9 cellular contexts compared by ENCODE assay signal in genomic region chr20:44736170-44737021, GRCh38. TPM values are rescaled to one million over a fixed set of nuclear protein-coding genes. Genes with fewer than 3 reads are reported as not detected.
DNase-seq lines count a peak whose midpoint lies in the region; ATAC-seq and TF ChIP-seq lines count a peak whose summit lies in the region.
"Had no signal": no experiment of that assay in that cellular context is flagged by ENCODE, and none has a peak within 500 bp of the region (broad histone marks: within the 10 kb centered on the region; RNA-seq: fewer than 3 reads in every experiment).

No MANE protein-coding gene starts in this region.

- H3K27me3 Mint-ChIP-seq in activated naive CD8-positive, alpha-beta T cell treated with anti-CD3 and anti-CD28 coated beads, Interleukin-2, amount 10 ng/mL, durations not matched to agents 7 days and 5 days: peaks cover 2% of the 10 kb centered on the region

- TF ChIP-seq CTCF in AG10803 (conservative IDR thresholded peaks at IDR 0.05; ENCODE audit: low read length) (0 out of 2 replicates have a peak, but pooled peaks have one; percentile 13), GM12865 (IDR thresholded peaks at IDR 0.05; ENCODE audit: insufficient read depth, low read depth, low read length, missing control alignments) (no peak)

- peaks cover 24% of the 10 kb centered on the region for H3K4me1 Mint-ChIP-seq in activated naive CD8-positive, alpha-beta T cell treated with anti-CD3 and anti-CD28 coated beads, Interleukin-2, amount 10 ng/mL, durations not matched to agents 7 days and 5 days

- H3K36me3 Mint-ChIP-seq in activated naive CD8-positive, alpha-beta T cell treated with anti-CD3 and anti-CD28 coated beads, Interleukin-2, amount 10 ng/mL, durations not matched to agents 7 days and 5 days: peaks cover 14% of the 10 kb centered on the region

- intact Hi-C loops in left cardiac atrium (cut with DNase I): loop anchor here in 1 of 2 donors (10.0 kb wide), 1 partner anchor 522 kb away; the partner anchor contains the start of gene OSER1

- POLR2A ChIA-PET in activated naive CD8-positive, alpha-beta T cell treated with anti-CD3 and anti-CD28 coated beads, Interleukin-2, amount 10 ng/mL, durations not matched to agents 7 days and 5 days (lab: Charles Lee): interaction anchor here (1.1 kb wide), 1 partner anchor 149 kb away, joined by 4 read pairs; the partner anchor contains the start of gene YWHAB

- DNase-seq in AG10803 (ENCODE audit: low read depth) (peak; percentile 87), GM12865 (ENCODE audit: low read depth) (peak; percentile 65), NCI-H526 (lab: John Stamatoyannopoulos, UW) (peak; percentile 59), left cardiac atrium (peak; percentile 71)
- DNase-seq in activated naive CD8-positive, alpha-beta T cell treated with anti-CD3 and anti-CD28 coated beads, Interleukin-2, amount 10 ng/mL, durations not matched to agents 7 days and 5 days: no peak

- H3K9me3 Mint-ChIP-seq in activated naive CD8-positive, alpha-beta T cell treated with anti-CD3 and anti-CD28 coated beads, Interleukin-2, amount 10 ng/mL, durations not matched to agents 7 days and 5 days: peaks cover 7% of the 10 kb centered on the region

- H3K27ac Mint-ChIP-seq in activated naive CD8-positive, alpha-beta T cell treated with anti-CD3 and anti-CD28 coated beads, Interleukin-2, amount 10 ng/mL, durations not matched to agents 7 days and 5 days: peak overlapping the region; percentile 83

- no peak overlapping the region for H3K4me3 ChIP-seq in AG10803 (ENCODE audit: low read length)
- H3K4me3 ChIP-seq in GM12865 (ENCODE audit: low read depth, low read length): no peak overlapping the region
- H3K4me3 ChIP-seq in rectal smooth muscle tissue (ENCODE audit: low read length): peak overlapping the region; percentile 5

- H3K4me1 ChIP-seq in rectal smooth muscle tissue (ENCODE audit: control insufficient read depth, insufficient read depth, low read length): no peaks in the 10 kb centered on the region

- H3K27me3 ChIP-seq in rectal smooth muscle tissue (ENCODE audit: control insufficient read depth, insufficient read depth, low read length): no peaks in the 10 kb centered on the region

- H3K4me3 Mint-ChIP-seq in activated naive CD8-positive, alpha-beta T cell treated with anti-CD3 and anti-CD28 coated beads, Interleukin-2, amount 10 ng/mL, durations not matched to agents 7 days and 5 days: peak overlapping the region; percentile 78

- no peaks in the 10 kb centered on the region for H3K36me3 ChIP-seq in rectal smooth muscle tissue (ENCODE audit: control insufficient read depth, insufficient read depth, low read length)

- peak; percentile 65 for ATAC-seq in activated naive CD8-positive, alpha-beta T cell treated with anti-CD3 and anti-CD28 coated beads, Interleukin-2, amount 10 ng/mL, durations not matched to agents 7 days and 5 days (ENCODE audit: low read depth)
- peak; percentile 73 to 76 for ATAC-seq in left cardiac atrium
- ATAC-seq in HG02973 (IDR thresholded peaks at IDR 0.05; ENCODE audit: unreplicated experiment): no peak
- ATAC-seq in HG02981 (IDR thresholded peaks at IDR 0.05; ENCODE audit: unreplicated experiment): no peak

- H3K9ac ChIP-seq in rectal smooth muscle tissue (ENCODE audit: low read length): no peak overlapping the region

- H3K27ac ChIP-seq in rectal smooth muscle tissue (ENCODE audit: low read depth, low read length): no peak overlapping the region

RNA-seq across cellular contexts. Expression of gene KCNK15, which starts 9.3 kb away (rescaled TPM):
- not detected for total RNA-seq in activated naive CD8-positive, alpha-beta T cell treated with anti-CD3 and anti-CD28 coated beads, Interleukin-2, amount 10 ng/mL, durations not matched to agents 7 days and 5 days
- total RNA-seq in left cardiac atrium: 1 to 10 TPM; 2.2 to 2.6 TPM

RNA-seq across cellular contexts. Expression of gene CCN5, which starts 21.2 kb away (rescaled TPM):
- total RNA-seq in activated naive CD8-positive, alpha-beta T cell treated with anti-CD3 and anti-CD28 coated beads, Interleukin-2, amount 10 ng/mL, durations not matched to agents 7 days and 5 days: not detected
- 10 to 100 TPM; 25.1 to 63.6 TPM for total RNA-seq in left cardiac atrium
- total RNA-seq: mononuclear cell had no signal

Comparison
In these comparisons a context has a peak if more than half of its experiments do, and no peak if none do; other contexts are left out.
1. ATAC-seq: peak in activated naive CD8-positive, alpha-beta T cell treated with anti-CD3 and anti-CD28 coated beads, Interleukin-2, amount 10 ng/mL, durations not matched to agents 7 days and 5 days (single experiment) and left cardiac atrium (2 of 2); none in HG02973 (single experiment) and HG02981 (single experiment).
2. RNA of gene CCN5, which starts 21.2 kb away (total RNA-seq): 25.1 to 63.6 TPM in left cardiac atrium; not detected in activated naive CD8-positive, alpha-beta T cell treated with anti-CD3 and anti-CD28 coated beads, Interleukin-2, amount 10 ng/mL, durations not matched to agents 7 days and 5 days; every median in the first group is over 10 times any median in the second.